Comparison of ENCODE assay signal across 33 cellular contexts in genomic region chr18:54798186-54798585, GRCh38.
"Had no signal": no experiment of that assay in that cellular context is flagged by ENCODE, and none has a peak within 500 bp of the region (broad histone marks: within the 10 kb centered on the region; RNA-seq: fewer than 3 reads in every experiment).

No MANE protein-coding gene starts in this region.

- H3K9ac ChIP-seq: parathyroid adenoma had no signal

- H3K4me2 ChIP-seq: smooth muscle cell had no signal

- ATAC-seq: naive thymus-derived CD8-positive, alpha-beta T cell; natural killer cell treated with Interleukin-12 subunit alpha and Interleukin-12 subunit beta and Interleukin-15 and Interleukin-18, amount 100 ng/mL, for 72 hours; psoas muscle; right cardiac atrium; sciatic nerve; stimulated activated memory B cell treated with anti-CD40 and anti-IgM and Interleukin-4, amounts not matched to agents 10 μg/mL and 1 μg/mL and 100 μg/mL, for 72 hours; stimulated activated naive CD8-positive, alpha-beta T cell treated with anti-CD3 and anti-CD28 coated beads, Interleukin-15, amount 100 ng/mL, for 72 hours; stimulated activated naive CD8-positive, alpha-beta T cell treated with anti-CD3 and anti-CD28 coated beads, Interleukin-15, Interleukin-2, amounts not matched to agents 100 U/mL and 50 U/mL, for 24 hours had no signal

- H3K4me1 ChIP-seq: parathyroid adenoma, psoas muscle, spleen, suprapubic skin, testis, tibial artery, transverse colon, upper lobe of left lung, vagina had no signal

- H3K9me3 Mint-ChIP-seq: nephron progenitor cell; neural crest cell; stimulated activated memory B cell treated with anti-CD40 and anti-IgM and Interleukin-4, amounts not matched to agents 10 μg/mL and 1 μg/mL and 100 μg/mL, for 72 hours had no signal

- H3K27ac ChIP-seq: neutrophil, ovary, parathyroid adenoma, psoas muscle, skin epidermis, spleen, suprapubic skin, testis, tibial artery, transverse colon, upper lobe of left lung, vagina had no signal

- H3K36me3 Mint-ChIP-seq: naive thymus-derived CD8-positive, alpha-beta T cell; stimulated activated memory B cell treated with anti-CD40 and anti-IgM and Interleukin-4, amounts not matched to agents 10 μg/mL and 1 μg/mL and 100 μg/mL, for 72 hours had no signal

- H3K9me3 ChIP-seq: neutrophil, ovary, psoas muscle, spleen, suprapubic skin, testis, tibial artery, transverse colon, upper lobe of left lung, vagina had no signal

- H3K4me1 Mint-ChIP-seq: naive thymus-derived CD8-positive, alpha-beta T cell; nephron progenitor cell; neural crest cell; stimulated activated memory B cell treated with anti-CD40 and anti-IgM and Interleukin-4, amounts not matched to agents 10 μg/mL and 1 μg/mL and 100 μg/mL, for 72 hours; stimulated activated naive CD8-positive, alpha-beta T cell treated with anti-CD3 and anti-CD28 coated beads, Interleukin-15, amount 100 ng/mL, for 72 hours had no signal

- H3K4me3 ChIP-seq: ovary, psoas muscle, skin epidermis, smooth muscle cell, spleen, suprapubic skin, testis, tibial artery, transverse colon, upper lobe of left lung, vagina had no signal

- FAIRE-seq: urothelium cell line had no signal

- DNase-seq: naive thymus-derived CD8-positive, alpha-beta T cell; nephron progenitor cell; nucleus accumbens; ovary; posterior cingulate gyrus; psoas muscle; right cardiac atrium; spleen; stimulated activated CD4-positive, alpha-beta T cell treated with anti-CD3 and anti-CD28 coated beads, Interleukin-12 subunit alpha, Interleukin-12 subunit beta, amount 100 ng/mL, for 4 hours; stimulated activated CD4-positive, alpha-beta T cell treated with anti-CD3 and anti-CD28 coated beads, Interleukin-1b, Interleukin-23, amount 100 ng/mL, for 48 hours; stimulated activated CD4-positive, alpha-beta T cell treated with anti-CD3 and anti-CD28 coated beads, Interleukin-4, amount 100 ng/mL, for 1 hour; stimulated activated CD4-positive, alpha-beta T cell treated with anti-CD3 and anti-CD28 coated beads, Interleukin-4, amount 100 ng/mL, for 4 hours; stimulated activated CD8-positive, alpha-beta memory T cell treated with anti-CD3 and anti-CD28 coated beads, Interleukin-4, amount 100 ng/mL, for 48 hours; stimulated activated naive CD4-positive, alpha-beta T cell; stimulated activated naive CD8-positive, alpha-beta T cell treated with anti-CD3 and anti-CD28 coated beads, Interleukin-15, amount 100 ng/mL, for 72 hours; stimulated activated naive CD8-positive, alpha-beta T cell treated with anti-CD3 and anti-CD28 coated beads, Interleukin-15, Interleukin-2, amounts not matched to agents 100 U/mL and 50 U/mL, for 24 hours; substantia nigra; testis; tibial artery; transverse colon; upper lobe of left lung had no signal

- H2AFZ ChIP-seq: parathyroid adenoma had no signal

- H3K27me3 ChIP-seq: neutrophil, ovary, spleen, suprapubic skin, testis, tibial artery, transverse colon, upper lobe of left lung, vagina had no signal

- H3K4me3 Mint-ChIP-seq: naive thymus-derived CD8-positive, alpha-beta T cell; natural killer cell treated with Interleukin-12 subunit alpha and Interleukin-12 subunit beta and Interleukin-15 and Interleukin-18, amount 100 ng/mL, for 72 hours; nephron progenitor cell; neural crest cell; stimulated activated memory B cell treated with anti-CD40 and anti-IgM and Interleukin-4, amounts not matched to agents 10 μg/mL and 1 μg/mL and 100 μg/mL, for 72 hours; stimulated activated naive CD8-positive, alpha-beta T cell treated with anti-CD3 and anti-CD28 coated beads, Interleukin-15, amount 100 ng/mL, for 72 hours had no signal

- H3K79me2 ChIP-seq: parathyroid adenoma had no signal

- H3K27me3 Mint-ChIP-seq: natural killer cell treated with Interleukin-12 subunit alpha and Interleukin-12 subunit beta and Interleukin-15 and Interleukin-18, amount 100 ng/mL, for 72 hours; progenitor cell of endocrine pancreas; stimulated activated memory B cell treated with anti-CD40 and anti-IgM and Interleukin-4, amounts not matched to agents 10 μg/mL and 1 μg/mL and 100 μg/mL, for 72 hours had no signal

- H3K27ac Mint-ChIP-seq: naive thymus-derived CD8-positive, alpha-beta T cell; natural killer cell treated with Interleukin-12 subunit alpha and Interleukin-12 subunit beta and Interleukin-15 and Interleukin-18, amount 100 ng/mL, for 72 hours; nephron progenitor cell; progenitor cell of endocrine pancreas; stimulated activated memory B cell treated with anti-CD40 and anti-IgM and Interleukin-4, amounts not matched to agents 10 μg/mL and 1 μg/mL and 100 μg/mL, for 72 hours; stimulated activated naive CD8-positive, alpha-beta T cell treated with anti-CD3 and anti-CD28 coated beads, Interleukin-15, amount 100 ng/mL, for 72 hours had no signal

- H3K36me3 ChIP-seq: neutrophil, ovary, spleen, suprapubic skin, tibial artery, transverse colon, upper lobe of left lung, vagina had no signal
